Comparison of ENCODE assay signal across 1 cellular context in the genomic region with DNA sequence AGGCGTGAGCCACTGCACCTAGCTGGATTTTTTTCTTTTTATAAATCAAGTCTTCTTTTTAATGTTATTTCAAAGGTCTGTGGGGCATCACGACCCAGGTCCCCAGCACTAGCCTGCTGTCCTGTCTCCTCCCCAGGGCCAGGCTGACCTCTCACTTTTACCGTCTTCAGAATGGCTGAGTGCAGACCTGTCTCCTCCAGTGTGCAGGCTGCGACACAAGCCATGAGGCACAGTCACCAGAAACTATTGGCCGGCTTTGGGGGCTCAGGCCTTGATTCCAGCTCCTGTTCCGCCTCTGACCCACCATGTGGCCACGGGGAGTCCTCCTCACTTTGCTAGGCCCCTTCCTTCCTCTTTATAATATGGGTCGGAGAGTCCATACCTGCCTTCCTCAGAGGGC.
TF ChIP-seq lines count a peak whose summit lies in the region.

No MANE protein-coding gene starts in this region.

TF ChIP-seq in GM23338, 12 proteins besides CTCF, POLR2A, EP300 and RAD21:
- TF ChIP-seq EZH2 (IDR thresholded peaks at IDR 0.05; ENCODE audit: low read depth, unreplicated experiment) = no peak
- TF ChIP-seq ZNF331 (CRISPR knock-in tag; IDR thresholded peaks at IDR 0.05; ENCODE audit: low read depth) = no peak
- no peak for TF ChIP-seq REST (IDR thresholded peaks at IDR 0.05; ENCODE audit: unreplicated experiment)
- no peak for TF ChIP-seq STAT1 (IDR thresholded peaks at IDR 0.05; ENCODE audit: unreplicated experiment)
- TF ChIP-seq, protein P1, sequence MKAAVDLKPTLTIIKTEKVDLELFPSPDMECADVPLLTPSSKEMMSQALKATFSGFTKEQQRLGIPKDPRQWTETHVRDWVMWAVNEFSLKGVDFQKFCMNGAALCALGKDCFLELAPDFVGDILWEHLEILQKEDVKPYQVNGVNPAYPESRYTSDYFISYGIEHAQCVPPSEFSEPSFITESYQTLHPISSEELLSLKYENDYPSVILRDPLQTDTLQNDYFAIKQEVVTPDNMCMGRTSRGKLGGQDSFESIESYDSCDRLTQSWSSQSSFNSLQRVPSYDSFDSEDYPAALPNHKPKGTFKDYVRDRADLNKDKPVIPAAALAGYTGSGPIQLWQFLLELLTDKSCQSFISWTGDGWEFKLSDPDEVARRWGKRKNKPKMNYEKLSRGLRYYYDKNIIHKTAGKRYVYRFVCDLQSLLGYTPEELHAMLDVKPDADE (IDR thresholded peaks at IDR 0.05) = no peak
